Comparison of ENCODE assay signal across 27 cellular contexts in genomic region chr7:141210862-141211261, GRCh38.
"Had no signal": no experiment of that assay in that cellular context is flagged by ENCODE, and none has a peak within 500 bp of the region (broad histone marks: within the 10 kb centered on the region; RNA-seq: fewer than 3 reads in every experiment).

No MANE protein-coding gene starts in this region.

- DNase-seq: cortex of kidney; effector memory CD8-positive, alpha-beta T cell; erythroblast; esophagus squamous epithelium; foreskin melanocyte; hypothalamus; kidney; mesenchymal stem cell; mucosa of descending colon; naive thymus-derived CD4-positive, alpha-beta T cell; right cardiac atrium; sigmoid colon; stimulated activated CD4-positive, alpha-beta T cell treated with anti-CD3 and anti-CD28 coated beads, Interleukin-2, amount 100 ng/mL, for 24 hours; stimulated activated CD4-positive, alpha-beta T cell treated with anti-CD3 and anti-CD28 coated beads, Interleukin-4, amount 100 ng/mL, for 24 hours; stimulated activated naive CD4-positive, alpha-beta T cell treated with Interleukin-2 at 50 U/mL for 16 hours; stomach; thyroid gland had no signal

- H3K9ac ChIP-seq: neural progenitor cell, parathyroid adenoma had no signal

- H3K27me3 ChIP-seq: esophagus squamous epithelium, neural progenitor cell, sigmoid colon, stomach, thyroid gland had no signal

- H3K27ac ChIP-seq: esophagus squamous epithelium, neural progenitor cell, parathyroid adenoma, prostate gland, sigmoid colon, stomach had no signal

- H3K4me1 ChIP-seq: neural progenitor cell, prostate gland, sigmoid colon, stomach had no signal

- H3K27ac Mint-ChIP-seq: effector memory CD8-positive, alpha-beta T cell; mesothelial cell of epicardium; naive thymus-derived CD4-positive, alpha-beta T cell; nephron; neural progenitor cell; stimulated activated effector memory CD8-positive, alpha-beta T cell treated with anti-CD3 and anti-CD28 coated beads, Interleukin-12 subunit alpha, Interleukin-12 subunit beta, amount 100 ng/mL, for 72 hours; type B pancreatic cell had no signal

- H3K4me3 ChIP-seq: esophagus squamous epithelium, lung, mucosa of descending colon, neural progenitor cell, prostate gland, sigmoid colon, stomach, thyroid gland had no signal

- H3K9me3 Mint-ChIP-seq: effector memory CD8-positive, alpha-beta T cell; mesothelial cell of epicardium; naive thymus-derived CD4-positive, alpha-beta T cell; nephron; neural progenitor cell; stimulated activated effector memory CD8-positive, alpha-beta T cell treated with anti-CD3 and anti-CD28 coated beads, Interleukin-12 subunit alpha, Interleukin-12 subunit beta, amount 100 ng/mL, for 72 hours; type B pancreatic cell had no signal

- H3K4me3 Mint-ChIP-seq: effector memory CD8-positive, alpha-beta T cell; mesothelial cell of epicardium; naive thymus-derived CD4-positive, alpha-beta T cell; nephron; neural progenitor cell; stimulated activated effector memory CD8-positive, alpha-beta T cell treated with anti-CD3 and anti-CD28 coated beads, Interleukin-12 subunit alpha, Interleukin-12 subunit beta, amount 100 ng/mL, for 72 hours; type B pancreatic cell had no signal

- H3K36me3 Mint-ChIP-seq: mesothelial cell of epicardium; naive thymus-derived CD4-positive, alpha-beta T cell; neural progenitor cell; type B pancreatic cell had no signal

- H3K9me3 ChIP-seq: esophagus squamous epithelium, mucosa of descending colon, prostate gland, sigmoid colon, stomach, thyroid gland had no signal

- FAIRE-seq: endometrium, kidney had no signal

- ATAC-seq: effector memory CD8-positive, alpha-beta T cell; left lobe of liver; mucosa of descending colon; naive thymus-derived CD4-positive, alpha-beta T cell; right cardiac atrium; stimulated activated effector memory CD8-positive, alpha-beta T cell treated with anti-CD3 and anti-CD28 coated beads, Interleukin-12 subunit alpha, Interleukin-12 subunit beta, amount 100 ng/mL, for 72 hours had no signal

- H3K4me1 Mint-ChIP-seq: mesothelial cell of epicardium; naive thymus-derived CD4-positive, alpha-beta T cell; nephron; stimulated activated effector memory CD8-positive, alpha-beta T cell treated with anti-CD3 and anti-CD28 coated beads, Interleukin-12 subunit alpha, Interleukin-12 subunit beta, amount 100 ng/mL, for 72 hours had no signal

- H3K36me3 ChIP-seq: esophagus squamous epithelium, neural progenitor cell, prostate gland, sigmoid colon, stomach, thyroid gland had no signal

- H2AFZ ChIP-seq: neural progenitor cell, parathyroid adenoma had no signal

- H3K4me2 ChIP-seq: neural progenitor cell had no signal
